In genomic region chr15:94324117-94324826, GRCh38 we compare ENCODE assay signal across 8 cellular contexts.
DNase-seq lines count a peak whose midpoint lies in the region; ATAC-seq and TF ChIP-seq lines count a peak whose summit lies in the region.

No MANE protein-coding gene starts in this region.

- peaks cover 6 to 28% (median 9%) of the 10 kb centered on the region in 4 donors for H3K4me1 ChIP-seq in stomach

- H3K27me3 Mint-ChIP-seq in endothelial cell (ENCODE audit: unreplicated experiment): peaks cover 4% of the 10 kb centered on the region

- H3K4me3 Mint-ChIP-seq in endothelial cell (ENCODE audit: unreplicated experiment): no peak overlapping the region

- intact Hi-C loops in stomach (cut with DNase I; ENCODE audit: low total_unique reads): loop anchor here (5.0 kb wide), 1 partner anchor 162 kb away; no protein-coding TSS in a partner anchor

- no peaks in the 10 kb centered on the region for H3K36me3 Mint-ChIP-seq in endothelial cell (ENCODE audit: low read depth, unreplicated experiment)

- peaks cover 17% of the 10 kb centered on the region for H3K4me1 Mint-ChIP-seq in endothelial cell (ENCODE audit: unreplicated experiment)

- DNase-seq in CMK (ENCODE audit: low read depth): peak; percentile 56
- peak; percentile 57 for DNase-seq in NCI-H748 (lab: John Stamatoyannopoulos, UW; ENCODE audit: unreplicated experiment)
- DNase-seq in activated CD4-positive, alpha-beta T cell treated with anti-CD3 and anti-CD28 coated beads, Interleukin-2, amount 50 U/mL, for 48 hours: peak; percentile 50 to 59
- DNase-seq in endothelial cell (ENCODE audit: low spot score): peak; percentile 56
- DNase-seq in myocyte (ENCODE audit: low read depth): peak; percentile 49
- DNase-seq in stomach: peak; percentile 53

- TF ChIP-seq CTCF in endothelial cell (IDR thresholded peaks at IDR 0.05; ENCODE audit: unreplicated experiment) (peak; percentile 91), stomach (IDR thresholded peaks at IDR 0.05) (peak in 5 of 7 experiments; percentile 79 to 95 (median 88))

- no peak overlapping the region for H3K4me3 ChIP-seq in stomach

- H3K27ac ChIP-seq in stomach: no peak overlapping the region

- peak; percentile 82 for ATAC-seq in GM19372 (IDR thresholded peaks at IDR 0.05; ENCODE audit: low read depth, unreplicated experiment)
- peak; percentile 83 for ATAC-seq in HG03442 (IDR thresholded peaks at IDR 0.05; ENCODE audit: unreplicated experiment)

- H3K36me3 ChIP-seq in stomach: peaks cover 0 to 13% (median 0%) of the 10 kb centered on the region in 4 donors

- H3K27me3 ChIP-seq in stomach: no peaks in the 10 kb centered on the region

- no peak overlapping the region for H3K27ac Mint-ChIP-seq in endothelial cell (ENCODE audit: unreplicated experiment)

- no peak for TF ChIP-seq POLR2A in stomach (IDR thresholded peaks at IDR 0.05)

- TF ChIP-seq EP300 in stomach (IDR thresholded peaks at IDR 0.05): no peak

- H3K9me3 Mint-ChIP-seq in endothelial cell (ENCODE audit: unreplicated experiment): no peaks in the 10 kb centered on the region

- 26 to 32% (median 28%) methylated on average over 17 of the region's 17 CpGs for WGBS in stomach, 5 donors

- no peaks in the 10 kb centered on the region for H3K9me3 ChIP-seq in stomach
